Comparison of ENCODE assay signal across 1 cellular context in the genomic region with DNA sequence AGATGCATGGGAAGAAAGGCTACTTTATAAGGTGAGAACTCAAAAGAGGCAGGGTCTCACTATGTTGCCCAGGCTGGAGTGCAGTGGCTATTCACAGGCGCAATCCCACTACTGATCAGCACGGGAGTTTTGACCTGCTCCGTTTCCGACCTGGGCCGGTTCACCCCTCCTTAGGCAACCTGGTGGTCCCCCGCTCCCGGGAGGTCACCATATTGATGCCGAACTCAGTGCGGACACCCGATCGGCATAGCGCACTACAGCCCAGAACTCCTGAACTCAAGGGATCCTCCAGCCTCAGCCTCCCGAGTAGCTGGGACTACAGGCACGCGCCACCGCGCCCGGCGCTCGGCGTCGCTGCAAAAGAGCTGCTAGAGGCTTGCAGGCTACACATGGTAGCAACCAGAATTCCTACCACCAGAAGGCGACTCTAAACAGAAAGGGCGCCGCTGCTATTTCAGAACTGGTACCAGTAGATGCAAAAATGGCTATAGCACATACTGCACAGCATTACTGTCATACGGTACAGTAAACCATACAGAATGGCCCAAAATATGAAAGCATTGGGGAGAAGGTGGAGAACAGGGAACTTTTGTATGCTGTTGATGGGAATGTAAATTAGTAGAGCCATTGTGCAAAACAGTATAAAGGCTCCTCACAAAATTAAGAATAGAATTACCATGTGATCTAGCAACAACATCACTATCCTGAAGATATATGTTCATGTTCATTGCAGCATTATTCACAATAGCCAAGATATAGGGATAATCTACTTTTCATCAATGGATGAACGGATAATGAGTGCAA.
TF ChIP-seq lines count a peak whose summit lies in the region.

No MANE protein-coding gene starts in this region.

TF ChIP-seq in HepG2, 621 proteins besides CTCF, POLR2A, EP300 and RAD21 (continued from another document and continues in another):
- TF ChIP-seq, protein P1, sequence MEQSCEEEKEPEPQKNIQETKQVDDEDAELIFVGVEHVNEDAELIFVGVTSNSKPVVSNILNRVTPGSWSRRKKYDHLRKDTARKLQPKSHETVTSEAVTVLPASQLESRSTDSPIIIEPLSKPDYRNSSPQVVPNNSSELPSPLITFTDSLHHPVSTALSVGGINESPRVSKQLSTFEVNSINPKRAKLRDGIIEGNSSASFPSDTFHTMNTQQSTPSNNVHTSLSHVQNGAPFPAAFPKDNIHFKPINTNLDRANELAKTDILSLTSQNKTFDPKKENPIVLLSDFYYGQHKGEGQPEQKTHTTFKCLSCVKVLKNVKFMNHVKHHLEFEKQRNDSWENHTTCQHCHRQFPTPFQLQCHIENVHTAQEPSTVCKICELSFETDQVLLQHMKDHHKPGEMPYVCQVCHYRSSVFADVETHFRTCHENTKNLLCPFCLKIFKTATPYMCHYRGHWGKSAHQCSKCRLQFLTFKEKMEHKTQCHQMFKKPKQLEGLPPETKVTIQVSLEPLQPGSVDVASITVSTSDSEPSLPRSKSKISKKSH (CRISPR knock-in tag; IDR thresholded peaks at IDR 0.05; ENCODE audit: borderline replicate concordance) = peak; percentile 71; the same call in 1 of the 2 replicates
- TF ChIP-seq HNRNPK (IDR thresholded peaks at IDR 0.05; ENCODE audit: low read depth, low read length, poor library complexity, severe bottlenecking) = no peak
- TF ChIP-seq ZFX (CRISPR knock-in tag; IDR thresholded peaks at IDR 0.05; ENCODE audit: low read depth) = peak; percentile 39; the same call in 1 of the 2 replicates
- TF ChIP-seq ZNF451 (CRISPR knock-in tag; IDR thresholded peaks at IDR 0.05) = 0 out of 2 replicates have a peak, but pooled peaks have one; percentile 61
- TF ChIP-seq, protein P2, sequence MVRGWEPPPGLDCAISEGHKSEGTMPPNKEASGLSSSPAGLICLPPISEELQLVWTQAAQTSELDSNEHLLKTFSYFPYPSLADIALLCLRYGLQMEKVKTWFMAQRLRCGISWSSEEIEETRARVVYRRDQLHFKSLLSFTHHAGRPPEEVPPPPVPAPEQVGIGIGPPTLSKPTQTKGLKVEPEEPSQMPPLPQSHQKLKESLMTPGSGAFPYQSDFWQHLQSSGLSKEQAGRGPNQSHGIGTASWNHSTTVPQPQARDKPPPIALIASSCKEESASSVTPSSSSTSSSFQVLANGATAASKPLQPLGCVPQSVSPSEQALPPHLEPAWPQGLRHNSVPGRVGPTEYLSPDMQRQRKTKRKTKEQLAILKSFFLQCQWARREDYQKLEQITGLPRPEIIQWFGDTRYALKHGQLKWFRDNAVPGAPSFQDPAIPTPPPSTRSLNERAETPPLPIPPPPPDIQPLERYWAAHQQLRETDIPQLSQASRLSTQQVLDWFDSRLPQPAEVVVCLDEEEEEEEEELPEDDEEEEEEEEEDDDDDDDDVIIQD (CRISPR knock-in tag; IDR thresholded peaks at IDR 0.05; ENCODE audit: low read depth) = 0 out of 2 replicates have a peak, but pooled peaks have one; percentile 49
- TF ChIP-seq, protein P3, sequence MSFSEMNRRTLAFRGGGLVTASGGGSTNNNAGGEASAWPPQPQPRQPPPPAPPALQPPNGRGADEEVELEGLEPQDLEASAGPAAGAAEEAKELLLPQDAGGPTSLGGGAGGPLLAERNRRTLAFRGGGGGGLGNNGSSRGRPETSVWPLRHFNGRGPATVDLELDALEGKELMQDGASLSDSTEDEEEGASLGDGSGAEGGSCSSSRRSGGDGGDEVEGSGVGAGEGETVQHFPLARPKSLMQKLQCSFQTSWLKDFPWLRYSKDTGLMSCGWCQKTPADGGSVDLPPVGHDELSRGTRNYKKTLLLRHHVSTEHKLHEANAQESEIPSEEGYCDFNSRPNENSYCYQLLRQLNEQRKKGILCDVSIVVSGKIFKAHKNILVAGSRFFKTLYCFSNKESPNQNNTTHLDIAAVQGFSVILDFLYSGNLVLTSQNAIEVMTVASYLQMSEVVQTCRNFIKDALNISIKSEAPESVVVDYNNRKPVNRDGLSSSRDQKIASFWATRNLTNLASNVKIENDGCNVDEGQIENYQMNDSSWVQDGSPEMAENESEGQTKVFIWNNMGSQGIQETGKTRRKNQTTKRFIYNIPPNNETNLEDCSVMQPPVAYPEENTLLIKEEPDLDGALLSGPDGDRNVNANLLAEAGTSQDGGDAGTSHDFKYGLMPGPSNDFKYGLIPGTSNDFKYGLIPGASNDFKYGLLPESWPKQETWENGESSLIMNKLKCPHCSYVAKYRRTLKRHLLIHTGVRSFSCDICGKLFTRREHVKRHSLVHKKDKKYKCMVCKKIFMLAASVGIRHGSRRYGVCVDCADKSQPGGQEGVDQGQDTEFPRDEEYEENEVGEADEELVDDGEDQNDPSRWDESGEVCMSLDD (CRISPR knock-in tag; IDR thresholded peaks at IDR 0.05; ENCODE audit: borderline replicate concordance) = no peak
- TF ChIP-seq, protein P4, sequence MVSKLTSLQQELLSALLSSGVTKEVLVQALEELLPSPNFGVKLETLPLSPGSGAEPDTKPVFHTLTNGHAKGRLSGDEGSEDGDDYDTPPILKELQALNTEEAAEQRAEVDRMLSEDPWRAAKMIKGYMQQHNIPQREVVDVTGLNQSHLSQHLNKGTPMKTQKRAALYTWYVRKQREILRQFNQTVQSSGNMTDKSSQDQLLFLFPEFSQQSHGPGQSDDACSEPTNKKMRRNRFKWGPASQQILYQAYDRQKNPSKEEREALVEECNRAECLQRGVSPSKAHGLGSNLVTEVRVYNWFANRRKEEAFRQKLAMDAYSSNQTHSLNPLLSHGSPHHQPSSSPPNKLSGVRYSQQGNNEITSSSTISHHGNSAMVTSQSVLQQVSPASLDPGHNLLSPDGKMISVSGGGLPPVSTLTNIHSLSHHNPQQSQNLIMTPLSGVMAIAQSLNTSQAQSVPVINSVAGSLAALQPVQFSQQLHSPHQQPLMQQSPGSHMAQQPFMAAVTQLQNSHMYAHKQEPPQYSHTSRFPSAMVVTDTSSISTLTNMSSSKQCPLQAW (CRISPR knock-in tag; IDR thresholded peaks at IDR 0.05) = peak; percentile 65
- peak; percentile 54; the same call in 1 of the 2 replicates for TF ChIP-seq IRF2 (CRISPR knock-in tag; IDR thresholded peaks at IDR 0.05)
- TF ChIP-seq GTF2F1 (IDR thresholded peaks at IDR 0.05; ENCODE audit: low read length) = no peak
- TF ChIP-seq MTF1 (CRISPR knock-in tag; IDR thresholded peaks at IDR 0.05) = no peak
- no peak for TF ChIP-seq ZNF30 (CRISPR knock-in tag; IDR thresholded peaks at IDR 0.05)
- TF ChIP-seq ZNF20 (CRISPR knock-in tag; IDR thresholded peaks at IDR 0.05) = no peak
- TF ChIP-seq, protein P5, sequence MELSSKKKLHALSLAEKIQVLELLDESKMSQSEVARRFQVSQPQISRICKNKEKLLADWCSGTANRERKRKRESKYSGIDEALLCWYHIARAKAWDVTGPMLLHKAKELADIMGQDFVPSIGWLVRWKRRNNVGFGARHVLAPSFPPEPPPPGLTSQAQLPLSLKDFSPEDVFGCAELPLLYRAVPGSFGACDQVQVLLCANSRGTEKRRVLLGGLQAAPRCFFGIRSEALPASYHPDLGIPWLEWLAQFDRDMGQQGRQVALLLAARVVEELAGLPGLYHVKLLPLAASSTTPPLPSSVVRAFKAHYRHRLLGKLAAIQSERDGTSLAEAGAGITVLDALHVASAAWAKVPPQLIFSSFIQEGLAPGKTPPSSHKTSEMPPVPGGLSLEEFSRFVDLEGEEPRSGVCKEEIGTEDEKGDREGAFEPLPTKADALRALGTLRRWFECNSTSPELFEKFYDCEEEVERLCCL (CRISPR knock-in tag; IDR thresholded peaks at IDR 0.05; ENCODE audit: borderline replicate concordance) = no peak
- TF ChIP-seq ELF3 (CRISPR knock-in tag; IDR thresholded peaks at IDR 0.05) = peak; percentile 29; the same call in 1 of the 2 replicates
- TF ChIP-seq ZNF232 (CRISPR knock-in tag; IDR thresholded peaks at IDR 0.05; ENCODE audit: borderline replicate concordance) = peak; percentile 82
- no peak; the same call in 1 of the 2 replicates for TF ChIP-seq ZNF552 (CRISPR knock-in tag; IDR thresholded peaks at IDR 0.05; ENCODE audit: borderline replicate concordance)
- no peak for TF ChIP-seq ZNF256 (CRISPR knock-in tag; conservative IDR thresholded peaks at IDR 0.05)
- TF ChIP-seq FOXA3 (CRISPR knock-in tag; IDR thresholded peaks at IDR 0.05) = peak; percentile 61
- TF ChIP-seq, protein P6, sequence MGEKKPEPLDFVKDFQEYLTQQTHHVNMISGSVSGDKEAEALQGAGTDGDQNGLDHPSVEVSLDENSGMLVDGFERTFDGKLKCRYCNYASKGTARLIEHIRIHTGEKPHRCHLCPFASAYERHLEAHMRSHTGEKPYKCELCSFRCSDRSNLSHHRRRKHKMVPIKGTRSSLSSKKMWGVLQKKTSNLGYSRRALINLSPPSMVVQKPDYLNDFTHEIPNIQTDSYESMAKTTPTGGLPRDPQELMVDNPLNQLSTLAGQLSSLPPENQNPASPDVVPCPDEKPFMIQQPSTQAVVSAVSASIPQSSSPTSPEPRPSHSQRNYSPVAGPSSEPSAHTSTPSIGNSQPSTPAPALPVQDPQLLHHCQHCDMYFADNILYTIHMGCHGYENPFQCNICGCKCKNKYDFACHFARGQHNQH (CRISPR knock-in tag; IDR thresholded peaks at IDR 0.05) = peak; percentile 80
- TF ChIP-seq, protein P7, sequence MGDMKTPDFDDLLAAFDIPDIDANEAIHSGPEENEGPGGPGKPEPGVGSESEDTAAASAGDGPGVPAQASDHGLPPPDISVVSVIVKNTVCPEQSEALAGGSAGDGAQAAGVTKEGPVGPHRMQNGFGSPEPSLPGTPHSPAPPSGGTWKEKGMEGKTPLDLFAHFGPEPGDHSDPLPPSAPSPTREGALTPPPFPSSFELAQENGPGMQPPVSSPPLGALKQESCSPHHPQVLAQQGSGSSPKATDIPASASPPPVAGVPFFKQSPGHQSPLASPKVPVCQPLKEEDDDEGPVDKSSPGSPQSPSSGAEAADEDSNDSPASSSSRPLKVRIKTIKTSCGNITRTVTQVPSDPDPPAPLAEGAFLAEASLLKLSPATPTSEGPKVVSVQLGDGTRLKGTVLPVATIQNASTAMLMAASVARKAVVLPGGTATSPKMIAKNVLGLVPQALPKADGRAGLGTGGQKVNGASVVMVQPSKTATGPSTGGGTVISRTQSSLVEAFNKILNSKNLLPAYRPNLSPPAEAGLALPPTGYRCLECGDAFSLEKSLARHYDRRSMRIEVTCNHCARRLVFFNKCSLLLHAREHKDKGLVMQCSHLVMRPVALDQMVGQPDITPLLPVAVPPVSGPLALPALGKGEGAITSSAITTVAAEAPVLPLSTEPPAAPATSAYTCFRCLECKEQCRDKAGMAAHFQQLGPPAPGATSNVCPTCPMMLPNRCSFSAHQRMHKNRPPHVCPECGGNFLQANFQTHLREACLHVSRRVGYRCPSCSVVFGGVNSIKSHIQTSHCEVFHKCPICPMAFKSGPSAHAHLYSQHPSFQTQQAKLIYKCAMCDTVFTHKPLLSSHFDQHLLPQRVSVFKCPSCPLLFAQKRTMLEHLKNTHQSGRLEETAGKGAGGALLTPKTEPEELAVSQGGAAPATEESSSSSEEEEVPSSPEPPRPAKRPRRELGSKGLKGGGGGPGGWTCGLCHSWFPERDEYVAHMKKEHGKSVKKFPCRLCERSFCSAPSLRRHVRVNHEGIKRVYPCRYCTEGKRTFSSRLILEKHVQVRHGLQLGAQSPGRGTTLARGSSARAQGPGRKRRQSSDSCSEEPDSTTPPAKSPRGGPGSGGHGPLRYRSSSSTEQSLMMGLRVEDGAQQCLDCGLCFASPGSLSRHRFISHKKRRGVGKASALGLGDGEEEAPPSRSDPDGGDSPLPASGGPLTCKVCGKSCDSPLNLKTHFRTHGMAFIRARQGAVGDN (CRISPR knock-in tag; IDR thresholded peaks at IDR 0.05) = peak; percentile 82
- TF ChIP-seq MEIS1 (CRISPR knock-in tag; IDR thresholded peaks at IDR 0.05; ENCODE audit: borderline replicate concordance) = no peak
- TF ChIP-seq ZSCAN21 (CRISPR knock-in tag; IDR thresholded peaks at IDR 0.05; ENCODE audit: borderline replicate concordance) = no peak
- TF ChIP-seq SRF (IDR thresholded peaks at IDR 0.05; ENCODE audit: low read depth, low read length) = peak; percentile 37; the same call in 1 of the 2 replicates
- TF ChIP-seq ZNF567 (CRISPR knock-in tag; IDR thresholded peaks at IDR 0.05; ENCODE audit: borderline replicate concordance) = no peak
- peak; percentile 61; the same call in 1 of the 2 replicates for TF ChIP-seq PHF21A (CRISPR knock-in tag; IDR thresholded peaks at IDR 0.05)
- 0 out of 2 replicates have a peak, but pooled peaks have one; percentile 23 for TF ChIP-seq KDM3A (CRISPR knock-in tag; IDR thresholded peaks at IDR 0.05; ENCODE audit: low read depth)
- TF ChIP-seq BHLHE40 (IDR thresholded peaks at IDR 0.05; ENCODE audit: low read length) = no peak
- TF ChIP-seq, protein P8, sequence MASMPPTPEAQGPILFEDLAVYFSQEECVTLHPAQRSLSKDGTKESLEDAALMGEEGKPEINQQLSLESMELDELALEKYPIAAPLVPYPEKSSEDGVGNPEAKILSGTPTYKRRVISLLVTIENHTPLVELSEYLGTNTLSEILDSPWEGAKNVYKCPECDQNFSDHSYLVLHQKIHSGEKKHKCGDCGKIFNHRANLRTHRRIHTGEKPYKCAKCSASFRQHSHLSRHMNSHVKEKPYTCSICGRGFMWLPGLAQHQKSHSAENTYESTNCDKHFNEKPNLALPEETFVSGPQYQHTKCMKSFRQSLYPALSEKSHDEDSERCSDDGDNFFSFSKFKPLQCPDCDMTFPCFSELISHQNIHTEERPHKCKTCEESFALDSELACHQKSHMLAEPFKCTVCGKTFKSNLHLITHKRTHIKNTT (CRISPR knock-in tag; IDR thresholded peaks at IDR 0.05) = no peak
- TF ChIP-seq, protein P9, sequence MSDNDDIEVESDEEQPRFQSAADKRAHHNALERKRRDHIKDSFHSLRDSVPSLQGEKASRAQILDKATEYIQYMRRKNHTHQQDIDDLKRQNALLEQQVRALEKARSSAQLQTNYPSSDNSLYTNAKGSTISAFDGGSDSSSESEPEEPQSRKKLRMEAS (IDR thresholded peaks at IDR 0.05) = peak; percentile 71
- TF ChIP-seq, protein P10, sequence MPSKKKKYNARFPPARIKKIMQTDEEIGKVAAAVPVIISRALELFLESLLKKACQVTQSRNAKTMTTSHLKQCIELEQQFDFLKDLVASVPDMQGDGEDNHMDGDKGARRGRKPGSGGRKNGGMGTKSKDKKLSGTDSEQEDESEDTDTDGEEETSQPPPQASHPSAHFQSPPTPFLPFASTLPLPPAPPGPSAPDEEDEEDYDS (CRISPR knock-in tag; IDR thresholded peaks at IDR 0.05) = 0 out of 2 replicates have a peak, but pooled peaks have one; percentile 33
- TF ChIP-seq, protein P11, sequence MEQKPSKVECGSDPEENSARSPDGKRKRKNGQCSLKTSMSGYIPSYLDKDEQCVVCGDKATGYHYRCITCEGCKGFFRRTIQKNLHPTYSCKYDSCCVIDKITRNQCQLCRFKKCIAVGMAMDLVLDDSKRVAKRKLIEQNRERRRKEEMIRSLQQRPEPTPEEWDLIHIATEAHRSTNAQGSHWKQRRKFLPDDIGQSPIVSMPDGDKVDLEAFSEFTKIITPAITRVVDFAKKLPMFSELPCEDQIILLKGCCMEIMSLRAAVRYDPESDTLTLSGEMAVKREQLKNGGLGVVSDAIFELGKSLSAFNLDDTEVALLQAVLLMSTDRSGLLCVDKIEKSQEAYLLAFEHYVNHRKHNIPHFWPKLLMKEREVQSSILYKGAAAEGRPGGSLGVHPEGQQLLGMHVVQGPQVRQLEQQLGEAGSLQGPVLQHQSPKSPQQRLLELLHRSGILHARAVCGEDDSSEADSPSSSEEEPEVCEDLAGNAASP (CRISPR knock-in tag; IDR thresholded peaks at IDR 0.05; ENCODE audit: borderline replicate concordance) = no peak
- TF ChIP-seq, protein P12, sequence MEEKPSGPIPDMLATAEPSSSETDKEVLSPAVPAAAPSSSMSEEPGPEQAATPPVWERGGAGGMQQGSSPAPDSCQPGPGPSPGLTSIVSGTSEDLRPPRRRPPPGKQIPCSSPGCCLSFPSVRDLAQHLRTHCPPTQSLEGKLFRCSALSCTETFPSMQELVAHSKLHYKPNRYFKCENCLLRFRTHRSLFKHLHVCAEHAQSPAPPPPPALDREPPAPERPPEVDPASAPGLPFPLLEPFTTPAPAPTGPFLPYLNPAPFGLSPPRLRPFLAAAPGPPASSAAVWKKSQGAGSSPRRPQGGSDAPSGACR (CRISPR knock-in tag; IDR thresholded peaks at IDR 0.05) = no peak
- TF ChIP-seq MAFG (CRISPR knock-in tag; IDR thresholded peaks at IDR 0.05) = no peak
- TF ChIP-seq, protein P13, sequence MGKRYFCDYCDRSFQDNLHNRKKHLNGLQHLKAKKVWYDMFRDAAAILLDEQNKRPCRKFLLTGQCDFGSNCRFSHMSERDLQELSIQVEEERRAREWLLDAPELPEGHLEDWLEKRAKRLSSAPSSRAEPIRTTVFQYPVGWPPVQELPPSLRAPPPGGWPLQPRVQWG (CRISPR knock-in tag; IDR thresholded peaks at IDR 0.05; ENCODE audit: borderline replicate concordance, low read depth) = no peak
